Comparison of ENCODE assay signal across 8 cellular contexts in genomic region chr19:1438035-1438932, GRCh38. TPM values are rescaled to one million over a fixed set of nuclear protein-coding genes. Genes with fewer than 3 reads are reported as not detected.
DNase-seq lines count a peak whose midpoint lies in the region; ATAC-seq and TF ChIP-seq lines count a peak whose summit lies in the region.

RPS15 (plus strand) TSS chr19:1438396; CDS start chr19:1438426, 30 bp downstream.

- WGBS in liver = under 1% methylated on average over 100 of the region's 100 CpGs

- TF ChIP-seq CTCF in C4-2B (conservative IDR thresholded peaks at IDR 0.05) = peak; percentile 99
- TF ChIP-seq CTCF in liver (IDR thresholded peaks at IDR 0.05; ENCODE audit: low read depth, low read length, missing input control) = peak; percentile 92

- peak; percentile 66 to 82 for TF ChIP-seq RAD21 in liver (IDR thresholded peaks at IDR 0.05)

- ATAC-seq in GM19328 (IDR thresholded peaks at IDR 0.05; ENCODE audit: unreplicated experiment) (peak; percentile 59), HG03565 (IDR thresholded peaks at IDR 0.05; ENCODE audit: unreplicated experiment) (peak; percentile 74)

- peak within 1 kb of the TSS; percentile 87 to 91 for H3K9ac ChIP-seq in liver (ENCODE audit: low read depth in 1 of 2, low read length in 2 of 2)

- no peaks in the 10 kb centered on the region for H3K9me3 ChIP-seq in liver (ENCODE audit: control insufficient read depth in 4 of 4, low read length in 3 of 4)

- H3K36me3 ChIP-seq in liver (ENCODE audit: control insufficient read depth in 4 of 4, insufficient read depth in 3 of 4, low read depth in 1 of 4, low read length in 3 of 4) = peaks cover 11 to 42% (median 21%) of the 10 kb centered on the region in 4 donors

- H3K27ac ChIP-seq in C4-2B = peak within 1 kb of the TSS; percentile 98
- H3K27ac ChIP-seq in liver (ENCODE audit: low read depth in 1 of 2, low read length in 2 of 2) = peak within 1 kb of the TSS; percentile 57 to 88

- H3K4me1 ChIP-seq in liver (ENCODE audit: control insufficient read depth in 4 of 4, insufficient read depth in 4 of 4, low read length in 3 of 4) = peaks cover 7 to 18% (median 12%) of the 10 kb centered on the region in 4 donors

- DNase-seq in NCI-H748 treated with DMSO at 0.1 percent for 48 hours (lab: John Stamatoyannopoulos, UW) = peak; percentile 76
- peak; percentile 89 to 93 for DNase-seq in activated CD4-positive, alpha-beta T cell treated with anti-CD3 and anti-CD28 coated beads, Interleukin-2, amount 50 U/mL, for 24 hours (ENCODE audit: low read depth in 1 of 2, low spot score in 1 of 2)
- DNase-seq in dermis blood vessel endothelial cell = peak; percentile 98
- DNase-seq in stimulated activated CD4-positive, alpha-beta T cell treated with anti-CD3 and anti-CD28 coated beads, Interleukin-4, amount 100 ng/mL, for 1 hour = peak; percentile 97

- peak within 1 kb of the TSS; percentile 60 to 96 (median 86) for H3K4me3 ChIP-seq in liver (ENCODE audit: low read depth in 1 of 3, low read length in 3 of 3)

- H3K27me3 ChIP-seq in liver (ENCODE audit: control insufficient read depth in 4 of 4, insufficient read depth in 4 of 4, low read length in 3 of 4) = no peaks in the 10 kb centered on the region

TF ChIP-seq in liver, 16 proteins besides CTCF, POLR2A, EP300 and RAD21:
- no peak for TF ChIP-seq ATF3 (IDR thresholded peaks at IDR 0.05)
- TF ChIP-seq GABPA (IDR thresholded peaks at IDR 0.05 in 1 of 2, conservative IDR thresholded peaks at IDR 0.05 in 1 of 2) = peak in 1 of 2 donors; percentile 93
- TF ChIP-seq ZBTB33 (IDR thresholded peaks at IDR 0.05) = peak; percentile 99
- TF ChIP-seq YY1 (IDR thresholded peaks at IDR 0.05) = peak; percentile 96
- peak; percentile 47 to 71 for TF ChIP-seq EGR1 (IDR thresholded peaks at IDR 0.05; ENCODE audit: low read depth in 2 of 2)
- peak; percentile 63 for TF ChIP-seq MAX (IDR thresholded peaks at IDR 0.05)
- peak in 1 of 2 donors; percentile 75 for TF ChIP-seq RXRA (IDR thresholded peaks at IDR 0.05)
- TF ChIP-seq TAF1 (conservative IDR thresholded peaks at IDR 0.05) = peak; percentile 89
- no peak for TF ChIP-seq FOXA2 (IDR thresholded peaks at IDR 0.05)
- no peak for TF ChIP-seq JUND (IDR thresholded peaks at IDR 0.05)
- TF ChIP-seq SP1 (IDR thresholded peaks at IDR 0.05) = peak; percentile 85
- TF ChIP-seq HNF4A (conservative IDR thresholded peaks at IDR 0.05) = peak; percentile 74 to 83
- TF ChIP-seq HNF4G (IDR thresholded peaks at IDR 0.05) = peak; percentile 61
- peak; percentile 91 for TF ChIP-seq REST (IDR thresholded peaks at IDR 0.05)
- peak; percentile 13 for TF ChIP-seq NR2F2 (IDR thresholded peaks at IDR 0.05)
- peak; percentile 35 for TF ChIP-seq FOXA1 (IDR thresholded peaks at IDR 0.05)

RNA-seq across cellular contexts. Expression of gene RPS15, which starts in this region (rescaled TPM):
- 380 and 637 TPM in 2 replicates for total RNA-seq in dermis blood vessel endothelial cell
- total RNA-seq in liver = 100 to 1,000 TPM; 296 to 408 TPM
- polyA plus RNA-seq in liver = 100 to 1,000 TPM; 420 to 954 TPM

Comparison
In these comparisons a context has a peak if more than half of its experiments do, and no peak if none do; other contexts are left out.
1. Peak in every context shown above with its lines: DNase-seq, ATAC-seq, H3K4me3 ChIP-seq and H3K27ac ChIP-seq.